27 cellular contexts compared by ENCODE assay signal in the genomic region with DNA sequence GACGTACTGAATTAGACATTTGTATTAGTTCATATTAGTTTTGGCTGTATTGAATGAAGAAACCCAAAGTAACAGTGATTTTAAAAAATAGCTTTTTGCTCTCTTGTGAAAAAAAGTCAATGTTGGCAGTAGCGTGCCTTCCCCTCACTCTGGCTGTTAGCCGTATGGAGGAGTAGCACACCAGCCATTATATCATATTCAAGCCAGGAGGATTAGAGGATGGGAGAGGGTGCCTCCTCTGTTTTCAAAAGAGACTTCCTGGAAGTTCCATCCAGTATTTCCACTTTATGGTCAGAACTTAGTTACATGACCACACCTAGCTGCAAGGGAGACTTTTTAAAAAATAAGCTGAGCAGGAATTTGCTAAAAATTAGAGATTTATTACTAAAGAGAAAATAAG. TPM values are rescaled to one million over a fixed set of nuclear protein-coding genes. Genes with fewer than 3 reads are reported as not detected.
DNase-seq lines count a peak whose midpoint lies in the region; ATAC-seq and TF ChIP-seq lines count a peak whose summit lies in the region.
"Had no signal": no experiment of that assay in that cellular context is flagged by ENCODE, and none has a peak within 500 bp of the region (broad histone marks: within the 10 kb centered on the region; RNA-seq: fewer than 3 reads in every experiment).

No MANE protein-coding gene starts in this region.

- H3K27me3 Mint-ChIP-seq in glutamatergic neuron (ENCODE audit: unreplicated experiment) = no peaks in the 10 kb centered on the region
- H3K27me3 Mint-ChIP-seq: activated CD8-positive, alpha-beta T cell treated with anti-CD3 and anti-CD28 coated beads for 36 hours; activated naive CD8-positive, alpha-beta T cell treated with anti-CD3 and anti-CD28 coated beads, Interleukin-2, amount 10 ng/mL, durations not matched to agents 7 days and 5 days; effector memory CD8-positive, alpha-beta T cell had no signal

- no peak overlapping the region for H3K4me3 Mint-ChIP-seq in glutamatergic neuron (ENCODE audit: unreplicated experiment)
- H3K4me3 Mint-ChIP-seq: activated CD8-positive, alpha-beta T cell treated with anti-CD3 and anti-CD28 coated beads for 36 hours; activated naive CD8-positive, alpha-beta T cell treated with anti-CD3 and anti-CD28 coated beads, Interleukin-2, amount 10 ng/mL, durations not matched to agents 7 days and 5 days; effector memory CD8-positive, alpha-beta T cell; neural progenitor cell had no signal

- peaks cover 20% of the 10 kb centered on the region for H3K4me1 ChIP-seq in skeletal muscle satellite cell (ENCODE audit: control insufficient read depth, insufficient read depth, low read length)
- H3K4me1 ChIP-seq: BLaER1 treated with 17β-estradiol and CSF1 and Interleukin-3, amounts not matched to agents 10 nM and 100 nM; gastrocnemius medialis; neural progenitor cell; prostate gland had no signal

- no peaks in the 10 kb centered on the region for H3K9me3 ChIP-seq in skeletal muscle satellite cell (replicated peaks; ENCODE audit: low read length)
- H3K9me3 ChIP-seq: BLaER1 treated with 17β-estradiol and CSF1 and Interleukin-3, amounts not matched to agents 10 nM and 100 nM; gastrocnemius medialis; prostate gland had no signal

- H3K36me3 Mint-ChIP-seq in glutamatergic neuron (ENCODE audit: unreplicated experiment) = no peaks in the 10 kb centered on the region

- ATAC-seq in GM21723 (IDR thresholded peaks at IDR 0.05; ENCODE audit: unreplicated experiment) = no peak
- no peak for ATAC-seq in GM19397 (IDR thresholded peaks at IDR 0.05; ENCODE audit: unreplicated experiment)
- ATAC-seq: activated CD8-positive, alpha-beta T cell treated with anti-CD3 and anti-CD28 coated beads for 36 hours; effector memory CD8-positive, alpha-beta T cell; GM12878; HCT116; HepG2 had no signal

- peak overlapping the region; percentile 10 for H3K9ac ChIP-seq in skeletal muscle satellite cell (ENCODE audit: low read depth, low read length)
- H3K9ac ChIP-seq: BLaER1 treated with 17β-estradiol and CSF1 and Interleukin-3, amounts not matched to agents 10 nM and 100 nM; neural progenitor cell had no signal

- H3K4me2 ChIP-seq in skeletal muscle satellite cell (ENCODE audit: low read length) = no peak overlapping the region
- H3K4me2 ChIP-seq: BLaER1 treated with 17β-estradiol and CSF1 and Interleukin-3, amounts not matched to agents 10 nM and 100 nM; neural progenitor cell had no signal

- H3K36me3 ChIP-seq in skeletal muscle satellite cell (ENCODE audit: insufficient read depth, low read length) = peaks cover 13% of the 10 kb centered on the region
- H3K36me3 ChIP-seq: brain microvascular endothelial cell, prostate gland had no signal

- peaks cover 4% of the 10 kb centered on the region for H3K4me1 Mint-ChIP-seq in glutamatergic neuron (ENCODE audit: low read depth, unreplicated experiment)
- H3K4me1 Mint-ChIP-seq: activated naive CD8-positive, alpha-beta T cell treated with anti-CD3 and anti-CD28 coated beads, Interleukin-2, amount 10 ng/mL, durations not matched to agents 7 days and 5 days had no signal

- peak overlapping the region; percentile 53 for H3K27ac Mint-ChIP-seq in glutamatergic neuron (ENCODE audit: unreplicated experiment)
- H3K27ac Mint-ChIP-seq: activated CD8-positive, alpha-beta T cell treated with anti-CD3 and anti-CD28 coated beads for 36 hours; activated naive CD8-positive, alpha-beta T cell treated with anti-CD3 and anti-CD28 coated beads, Interleukin-2, amount 10 ng/mL, durations not matched to agents 7 days and 5 days; effector memory CD8-positive, alpha-beta T cell; neural progenitor cell had no signal

- DNase-seq in AG10803 (ENCODE audit: low read depth) (peak; percentile 30), NCI-H82 treated with DMSO at 0.1 percent for 48 hours (lab: John Stamatoyannopoulos, UW; ENCODE audit: unreplicated experiment) (peak; percentile 17), glutamatergic neuron (no peak), NCI-H2227 treated with DMSO at 0.1 percent for 48 hours (lab: John Stamatoyannopoulos, UW) (no peak), amniotic stem cell (lab: John Stamatoyannopoulos, UW) (no peak)
- DNase-seq: activated CD4-positive, alpha-beta T cell treated with anti-CD3 and anti-CD28 coated beads for 1 hour; activated CD8-positive, alpha-beta T cell treated with anti-CD3 and anti-CD28 coated beads for 36 hours; activated effector memory CD4-positive, alpha-beta T cell treated with Interleukin-2 at 50 U/mL for 16 hours; activated naive CD8-positive, alpha-beta T cell treated with anti-CD3 and anti-CD28 coated beads, Interleukin-2, amount 10 ng/mL, durations not matched to agents 7 days and 5 days; activated T-cell treated with anti-CD3 and anti-CD28 coated beads for 4 hours; brain microvascular endothelial cell; Calu3; effector memory CD8-positive, alpha-beta T cell; gastrocnemius medialis; NCI-H1092; NCI-H187 treated with DMSO at 0.1 percent for 48 hours; OCI-M1; substantia nigra had no signal

- H3K4me3 ChIP-seq in AG10803 (ENCODE audit: low read length) = peak overlapping the region; percentile 57
- no peak overlapping the region for H3K4me3 ChIP-seq in skeletal muscle satellite cell (ENCODE audit: low read length)
- H3K4me3 ChIP-seq: BLaER1 treated with 17β-estradiol and CSF1 and Interleukin-3, amounts not matched to agents 10 nM and 100 nM; gastrocnemius medialis; GM12878; neural progenitor cell; prostate gland had no signal

- no peak for TF ChIP-seq CTCF in AG10803 (conservative IDR thresholded peaks at IDR 0.05; ENCODE audit: low read length)
- no peak for TF ChIP-seq CTCF in glutamatergic neuron (IDR thresholded peaks at IDR 0.05; ENCODE audit: partially characterized antibody, unreplicated experiment)

- H3K9me3 Mint-ChIP-seq in glutamatergic neuron (ENCODE audit: unreplicated experiment) = no peaks in the 10 kb centered on the region
- H3K9me3 Mint-ChIP-seq: activated CD8-positive, alpha-beta T cell treated with anti-CD3 and anti-CD28 coated beads for 36 hours; activated naive CD8-positive, alpha-beta T cell treated with anti-CD3 and anti-CD28 coated beads, Interleukin-2, amount 10 ng/mL, durations not matched to agents 7 days and 5 days; effector memory CD8-positive, alpha-beta T cell; neural progenitor cell had no signal

- no peaks in the 10 kb centered on the region for H3K27me3 ChIP-seq in skeletal muscle satellite cell (ENCODE audit: control insufficient read depth, insufficient read depth, low read length)
- H3K27me3 ChIP-seq: BLaER1 treated with 17β-estradiol and CSF1 and Interleukin-3, amounts not matched to agents 10 nM and 100 nM; brain microvascular endothelial cell; gastrocnemius medialis; neural progenitor cell had no signal

RNA-seq across cellular contexts. Expression of a gene that starts 41.2 kb away (rescaled TPM):
- total RNA-seq in glutamatergic neuron (ENCODE audit: unreplicated experiment) = 3.8 TPM
- 1.5 TPM in 1 of 2 replicates, not detected in the other for total RNA-seq in skeletal muscle satellite cell (2012; rRNA removed)

Comparison
In these comparisons a context has a peak if more than half of its experiments do, and no peak if none do; other contexts are left out.
1. DNase-seq: peak in AG10803 (single experiment) and NCI-H82 treated with DMSO at 0.1 percent for 48 hours (single experiment); none in glutamatergic neuron (single experiment), NCI-H2227 treated with DMSO at 0.1 percent for 48 hours (single experiment) and amniotic stem cell (single experiment).